24 cellular contexts compared by ENCODE assay signal in the genomic region with DNA sequence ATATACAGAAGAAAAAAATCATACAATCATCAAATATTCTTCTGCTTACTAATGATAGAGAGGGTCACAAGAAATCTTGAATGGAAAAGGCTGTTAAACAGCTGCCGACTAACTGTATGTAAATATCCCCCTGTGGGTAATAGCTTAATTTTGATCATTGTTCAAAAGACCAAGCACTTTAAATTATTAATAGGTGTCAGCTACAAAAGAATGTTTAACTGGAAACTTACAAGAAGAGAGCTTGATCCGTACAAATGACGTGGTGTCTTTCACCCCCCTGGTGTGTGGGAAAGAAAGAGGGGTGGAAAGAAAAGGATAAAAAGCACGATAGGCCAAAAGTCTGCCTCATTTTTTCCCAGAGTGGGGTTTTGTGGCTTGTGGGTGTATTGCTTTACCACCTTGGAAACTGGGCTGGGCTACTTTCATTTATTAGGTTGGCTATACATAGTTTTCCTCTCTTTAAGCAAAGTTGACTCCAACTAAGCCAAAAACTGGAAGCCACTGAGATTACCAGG.
"Had no signal": no experiment of that assay in that cellular context is flagged by ENCODE, and none has a peak within 500 bp of the region (broad histone marks: within the 10 kb centered on the region; RNA-seq: fewer than 3 reads in every experiment).

No MANE protein-coding gene starts in this region.

- H3K9me3 ChIP-seq: lower lobe of right lung, sigmoid colon, stomach, suprapubic skin, transverse colon had no signal

- H3K36me3 Mint-ChIP-seq: activated naive CD8-positive, alpha-beta T cell; brain; immature natural killer cell; neural progenitor cell had no signal

- H3K36me3 ChIP-seq: lower lobe of right lung, neural progenitor cell, sigmoid colon, stomach, suprapubic skin, transverse colon had no signal

- H3K9me3 Mint-ChIP-seq: activated CD4-positive, alpha-beta T cell treated with anti-CD3 and anti-CD28 coated beads, Interleukin-2, amount 10 ng/mL, durations not matched to agents 7 days and 5 days; activated T-cell treated with anti-CD3 and anti-CD28 coated beads, Interleukin-2, amount 50 U/mL, for 4 hours; activated T-helper 2 cell treated with anti-CD3 and anti-CD28 coated beads, Interferon-gamma antibody, Interleukin-2, Interleukin-4, amounts not matched to agents 10 μg/mL and 5 μg/mL and 100 μg/mL, durations not matched to agents 14 hours and 24 hours and 36 hours; immature natural killer cell; neural progenitor cell had no signal

- H3K4me1 ChIP-seq: lower lobe of right lung, neural progenitor cell, stomach, suprapubic skin, transverse colon had no signal

- H3K27ac ChIP-seq: hepatocyte, lower lobe of right lung, neural progenitor cell, sigmoid colon, stomach, suprapubic skin, transverse colon had no signal

- H3K4me2 ChIP-seq: hepatocyte, neural progenitor cell had no signal

- H2AFZ ChIP-seq: hepatocyte, neural progenitor cell had no signal

- H3K27me3 ChIP-seq: hepatocyte, neural progenitor cell, sigmoid colon, stomach, suprapubic skin, transverse colon had no signal

- ATAC-seq: activated T-cell treated with anti-CD3 and anti-CD28 coated beads, Interleukin-2, amount 50 U/mL, for 4 hours; left lobe of liver; lower lobe of right lung had no signal

- H3K27ac Mint-ChIP-seq: activated CD4-positive, alpha-beta T cell treated with anti-CD3 and anti-CD28 coated beads, Interleukin-2, amount 10 ng/mL, durations not matched to agents 7 days and 5 days; activated naive CD8-positive, alpha-beta T cell; activated T-helper 2 cell treated with anti-CD3 and anti-CD28 coated beads, Interferon-gamma antibody, Interleukin-2, Interleukin-4, amounts not matched to agents 10 μg/mL and 5 μg/mL and 100 μg/mL, durations not matched to agents 14 hours and 24 hours and 36 hours; immature natural killer cell; naive B cell; neural progenitor cell had no signal

- H3K4me3 Mint-ChIP-seq: activated CD4-positive, alpha-beta T cell treated with anti-CD3 and anti-CD28 coated beads, Interleukin-2, amount 10 ng/mL, durations not matched to agents 7 days and 5 days; activated naive CD8-positive, alpha-beta T cell; activated T-cell treated with anti-CD3 and anti-CD28 coated beads, Interleukin-2, amount 50 U/mL, for 4 hours; brain; immature natural killer cell; naive B cell; neural progenitor cell had no signal

- H3K9ac ChIP-seq: neural progenitor cell had no signal

- DNase-seq: activated CD4-positive, alpha-beta T cell treated with anti-CD3 and anti-CD28 coated beads, Interleukin-2, amount 10 ng/mL, durations not matched to agents 7 days and 5 days; activated CD8-positive, alpha-beta memory T cell treated with anti-CD3 and anti-CD28 coated beads, Interleukin-2, amount 50 U/mL, for 48 hours; activated naive CD4-positive, alpha-beta T cell; activated T-cell treated with anti-CD3 and anti-CD28 coated beads, Interleukin-2, amount 50 U/mL, for 4 hours; amniotic stem cell; dermis blood vessel endothelial cell; effector CD8-positive, alpha-beta T cell; foreskin melanocyte; glutamatergic neuron; immature natural killer cell; lower lobe of right lung; naive B cell; posterior cingulate gyrus; sigmoid colon; stimulated activated CD4-positive, alpha-beta T cell treated with anti-CD3 and anti-CD28 coated beads, Interleukin-4, amount 100 ng/mL, for 24 hours; stomach; transverse colon had no signal

- H3K4me1 Mint-ChIP-seq: activated CD4-positive, alpha-beta T cell treated with anti-CD3 and anti-CD28 coated beads, Interleukin-2, amount 10 ng/mL, durations not matched to agents 7 days and 5 days; immature natural killer cell; naive B cell had no signal

- H3K4me3 ChIP-seq: hepatocyte, lower lobe of right lung, neural progenitor cell, sigmoid colon, stomach, suprapubic skin, transverse colon had no signal
